28 cellular contexts compared by ENCODE assay signal in the genomic region with DNA sequence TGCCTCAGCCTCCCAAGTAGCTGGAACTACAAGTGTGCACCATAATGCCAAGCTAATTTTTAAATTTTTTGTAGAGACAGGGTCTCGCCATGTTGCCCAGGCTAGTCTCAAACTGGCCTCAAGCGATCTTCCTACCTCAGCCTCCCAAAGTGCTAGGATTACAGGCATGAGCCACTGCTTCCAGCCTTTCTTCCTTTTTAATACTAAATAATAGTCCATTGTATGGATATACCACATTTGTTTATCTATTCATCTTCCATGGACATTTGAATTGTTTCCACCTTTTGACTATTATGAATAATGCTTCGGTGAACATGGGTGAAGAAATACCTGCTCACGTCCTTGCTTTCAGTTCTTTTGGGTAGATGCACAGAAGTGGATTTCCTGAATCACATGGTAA.
"Had no signal": no experiment of that assay in that cellular context is flagged by ENCODE, and none has a peak within 500 bp of the region (broad histone marks: within the 10 kb centered on the region; RNA-seq: fewer than 3 reads in every experiment).

No MANE protein-coding gene starts in this region.

- H3K36me3 ChIP-seq: cardiac muscle cell, colonic mucosa had no signal

- H3K4me1 ChIP-seq: colonic mucosa, SJCRH30 had no signal

- ATAC-seq: activated CD8-positive, alpha-beta T cell treated with anti-CD3 and anti-CD28 coated beads for 36 hours; activated naive CD8-positive, alpha-beta T cell treated with anti-CD3 and anti-CD28 coated beads, Interleukin-2, amount 50 U/mL, for 24 hours; activated T-cell treated with anti-CD3 and anti-CD28 coated beads, Interleukin-2, amount 50 U/mL, for 4 hours; K562; Panc1; T-cell had no signal

- H3K27ac Mint-ChIP-seq: activated B cell treated with CpG ODN at 0.5 μM for 24 hours; activated CD8-positive, alpha-beta T cell treated with anti-CD3 and anti-CD28 coated beads for 36 hours; activated naive CD8-positive, alpha-beta T cell; activated naive CD8-positive, alpha-beta T cell treated with anti-CD3 and anti-CD28 coated beads, Interleukin-2, amount 50 U/mL, for 24 hours had no signal

- H3K9me3 Mint-ChIP-seq: activated B cell treated with CpG ODN at 0.5 μM for 24 hours; activated CD8-positive, alpha-beta T cell treated with anti-CD3 and anti-CD28 coated beads for 36 hours; activated T-cell treated with anti-CD3 and anti-CD28 coated beads, Interleukin-2, amount 50 U/mL, for 4 hours; central memory CD8-positive, alpha-beta T cell; T-cell had no signal

- H3K4me3 ChIP-seq: cardiac muscle cell, colonic mucosa, K562, SJCRH30, SK-N-MC had no signal

- H3K27me3 ChIP-seq: cardiac muscle cell, colonic mucosa, SJCRH30 had no signal

- H3K27me3 Mint-ChIP-seq: activated B cell treated with CpG ODN at 0.5 μM for 24 hours; activated CD8-positive, alpha-beta T cell treated with anti-CD3 and anti-CD28 coated beads for 36 hours; activated naive CD8-positive, alpha-beta T cell; activated naive CD8-positive, alpha-beta T cell treated with anti-CD3 and anti-CD28 coated beads, Interleukin-2, amount 50 U/mL, for 24 hours; central memory CD8-positive, alpha-beta T cell; T-cell had no signal

- DNase-seq: activated B cell treated with CpG ODN at 0.5 μM for 24 hours; activated CD4-positive, alpha-beta T cell treated with anti-CD3 and anti-CD28 coated beads for 48 hours; activated CD4-positive, alpha-beta T cell treated with anti-CD3 and anti-CD28 coated beads, Interleukin-2, amount 50 U/mL, for 4 hours; activated CD4-positive, CD25-positive, alpha-beta regulatory T cell treated with anti-CD3 and anti-CD28 coated beads, Interleukin-2, amount 50 U/mL, for 72 hours; activated CD8-positive, alpha-beta T cell treated with anti-CD3 and anti-CD28 coated beads for 36 hours; activated effector memory CD4-positive, alpha-beta T cell treated with Interleukin-2 at 50 U/mL for 16 hours; activated naive CD8-positive, alpha-beta T cell treated with anti-CD3 and anti-CD28 coated beads, Interleukin-2, amount 50 U/mL, for 24 hours; activated T-cell treated with anti-CD3 and anti-CD28 coated beads, Interleukin-2, amount 50 U/mL, for 4 hours; aorta; colonic mucosa; NCI-H1105; NCI-H1417 treated with DMSO at 0.1 percent for 48 hours; NCI-H187 treated with DMSO at 0.1 percent for 48 hours; NCI-H2081 treated with DMSO at 0.1 percent for 48 hours; NCI-H345; NCI-H524 treated with DMSO at 0.1 percent for 48 hours; SHP77; SJCRH30; T-cell; T-helper 2 cell; T-helper 9 cell had no signal

- H3K9me3 ChIP-seq: colonic mucosa had no signal

- H3K4me3 Mint-ChIP-seq: activated B cell treated with CpG ODN at 0.5 μM for 24 hours; activated CD8-positive, alpha-beta T cell treated with anti-CD3 and anti-CD28 coated beads for 36 hours; activated naive CD8-positive, alpha-beta T cell; activated naive CD8-positive, alpha-beta T cell treated with anti-CD3 and anti-CD28 coated beads, Interleukin-2, amount 50 U/mL, for 24 hours; activated T-cell treated with anti-CD3 and anti-CD28 coated beads, Interleukin-2, amount 50 U/mL, for 4 hours; central memory CD8-positive, alpha-beta T cell had no signal

- H3K27ac ChIP-seq: cardiac muscle cell, colonic mucosa, SJCRH30, SK-N-MC, VCaP had no signal
